ENCODE assay signal across 20 cellular contexts in the genomic region with DNA sequence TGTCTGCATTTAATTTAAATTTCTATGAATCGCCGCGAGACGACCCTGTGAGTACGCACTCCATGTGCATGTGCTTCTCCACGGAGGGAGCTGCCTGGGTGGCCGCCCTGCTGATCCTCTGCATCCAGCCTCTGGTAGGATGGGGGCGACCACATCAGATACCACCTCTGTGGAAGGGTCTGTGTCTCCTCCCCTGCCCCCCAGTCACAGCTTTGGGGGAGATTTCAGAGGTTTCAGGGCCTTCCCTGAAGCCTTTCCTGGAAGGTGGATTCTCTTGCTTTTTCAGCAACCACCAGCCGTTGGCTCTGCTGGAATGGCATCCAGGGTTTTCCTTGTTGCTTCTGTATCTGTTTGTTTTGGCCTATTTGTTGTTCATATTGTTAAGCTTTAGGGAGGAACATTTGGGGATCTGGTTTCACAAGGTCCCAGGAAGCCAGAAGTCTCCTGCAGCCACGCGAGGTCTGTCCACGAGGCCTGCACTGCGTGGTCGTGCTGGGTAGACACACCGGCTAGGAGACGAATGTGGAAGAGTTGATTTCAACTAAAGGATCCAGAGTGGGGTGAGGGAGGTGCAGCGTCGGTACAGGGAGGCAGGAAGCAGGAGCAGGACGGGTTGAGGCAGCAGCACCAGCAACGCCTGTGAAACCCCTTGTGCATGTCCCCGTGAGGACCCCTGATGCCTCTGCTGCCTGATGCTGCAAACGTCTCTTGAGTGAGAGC.
"Had no signal": no experiment of that assay in that cellular context is flagged by ENCODE, and none has a peak within 500 bp of the region (broad histone marks: within the 10 kb centered on the region; RNA-seq: fewer than 3 reads in every experiment).

No MANE protein-coding gene starts in this region.

- H2AFZ ChIP-seq: parathyroid adenoma had no signal

- H3K4me3 ChIP-seq: esophagus squamous epithelium, gastroesophageal sphincter, psoas muscle, right lobe of liver, stomach, thoracic aorta had no signal

- ATAC-seq: effector memory CD8-positive, alpha-beta T cell; gastroesophageal sphincter; left colon; naive thymus-derived CD4-positive, alpha-beta T cell; psoas muscle; right lobe of liver had no signal

- H3K27ac ChIP-seq: esophagus squamous epithelium, gastroesophageal sphincter, parathyroid adenoma, psoas muscle, right lobe of liver, stomach, thoracic aorta had no signal

- H3K4me1 ChIP-seq: gastroesophageal sphincter, parathyroid adenoma, psoas muscle, stomach had no signal

- H3K9me3 ChIP-seq: esophagus squamous epithelium, gastroesophageal sphincter, psoas muscle, right lobe of liver, thoracic aorta had no signal

- H3K4me1 Mint-ChIP-seq: naive thymus-derived CD4-positive, alpha-beta T cell had no signal

- H3K27me3 ChIP-seq: esophagus squamous epithelium, right lobe of liver, stomach had no signal

- H3K27me3 Mint-ChIP-seq: dendritic cell treated with granulocyte-macrophage colony-stimulating factor and Interleukin-4, amounts not matched to agents 40 ng/mL and 50 ng/mL, for 4 days had no signal

- H3K4me3 Mint-ChIP-seq: dendritic cell treated with granulocyte-macrophage colony-stimulating factor and Interleukin-4, amounts not matched to agents 40 ng/mL and 50 ng/mL, for 4 days; effector memory CD8-positive, alpha-beta T cell; naive thymus-derived CD4-positive, alpha-beta T cell had no signal

- H3K79me2 ChIP-seq: parathyroid adenoma had no signal

- DNase-seq: cerebellar nuclear complex; effector memory CD8-positive, alpha-beta T cell; esophagus squamous epithelium; foreskin fibroblast; mammary epithelial cell; naive thymus-derived CD4-positive, alpha-beta T cell; occipital lobe; retina; right lobe of liver; stimulated activated CD4-positive, alpha-beta T cell treated with anti-CD3 and anti-CD28 coated beads, Interleukin-2, amount 100 ng/mL, for 24 hours; stimulated activated naive CD4-positive, alpha-beta T cell; stomach; substantia nigra; trophoblast cell had no signal

- H3K36me3 ChIP-seq: esophagus squamous epithelium, gastroesophageal sphincter, right lobe of liver, stomach, thoracic aorta had no signal

- H3K9ac ChIP-seq: parathyroid adenoma had no signal

- H3K27ac Mint-ChIP-seq: dendritic cell treated with granulocyte-macrophage colony-stimulating factor and Interleukin-4, amounts not matched to agents 40 ng/mL and 50 ng/mL, for 4 days; effector memory CD8-positive, alpha-beta T cell; naive thymus-derived CD4-positive, alpha-beta T cell had no signal
